Comparison of ENCODE assay signal across 1 cellular context in genomic region chr5:131322926-131323325, GRCh38.
TF ChIP-seq lines count a peak whose summit lies in the region.

No MANE protein-coding gene starts in this region.

TF ChIP-seq in A549, 52 proteins besides CTCF, POLR2A, EP300 and RAD21 (continued from another document):
- TF ChIP-seq CHD2 (IDR thresholded peaks at IDR 0.05; ENCODE audit: low read length, partially characterized antibody) (no peak), EHF (CRISPR knock-in tag; IDR thresholded peaks at IDR 0.05) (no peak), KDM1A (IDR thresholded peaks at IDR 0.05; ENCODE audit: low read depth) (no peak), RNF2 (IDR thresholded peaks at IDR 0.05; ENCODE audit: borderline replicate concordance, low read depth) (no peak)
